In genomic region chr2:85605406-85606115, GRCh38 we compare ENCODE assay signal across 8 cellular contexts. TPM values are rescaled to one million over a fixed set of nuclear protein-coding genes. Genes with fewer than 3 reads are reported as not detected.
DNase-seq lines count a peak whose midpoint lies in the region; FAIRE-seq and TF ChIP-seq lines count a peak whose summit lies in the region.
"Had no signal": no experiment of that assay in that cellular context is flagged by ENCODE, and none has a peak within 500 bp of the region (broad histone marks: within the 10 kb centered on the region; RNA-seq: fewer than 3 reads in every experiment).

No MANE protein-coding gene starts in this region.

- peak overlapping the region; percentile 59 for H3K4me2 ChIP-seq in fibroblast of lung (ENCODE audit: extremely low read depth, insufficient read depth, low read length)
- H3K4me2 ChIP-seq: A549 had no signal

- H3K9me3 ChIP-seq in fibroblast of lung (ENCODE audit: control insufficient read depth, insufficient read depth, low read depth, low read length): no peaks in the 10 kb centered on the region
- H3K9me3 ChIP-seq: A549 had no signal

- H3K36me3 ChIP-seq in fibroblast of lung (ENCODE audit: control insufficient read depth, insufficient read depth, low read length): peaks cover 9% of the 10 kb centered on the region

- H3K79me2 ChIP-seq in fibroblast of lung (ENCODE audit: control insufficient read depth, insufficient read depth, low read length): peaks cover 7% of the 10 kb centered on the region

- peak overlapping the region; percentile 86 for H3K27ac ChIP-seq in fibroblast of lung (ENCODE audit: insufficient read depth, low read length)
- H3K27ac ChIP-seq: A549 had no signal

- no peaks in the 10 kb centered on the region for H4K20me1 ChIP-seq in fibroblast of lung (ENCODE audit: control insufficient read depth, extremely low read depth, insufficient read depth, low read length)

- H2AFZ ChIP-seq in fibroblast of lung (ENCODE audit: low read length): no peak overlapping the region

- no peak for TF ChIP-seq POLR2A in GM12891 (IDR thresholded peaks at IDR 0.05; ENCODE audit: low read depth, low read length)

- no peak overlapping the region for H3K9ac ChIP-seq in fibroblast of lung (ENCODE audit: insufficient read depth, low read length)

- H3K4me3 ChIP-seq in fibroblast of lung (replicated peaks in 1 of 4; ENCODE audit: control extremely low read depth in 1 of 4, insufficient read depth in 1 of 4, low read depth in 3 of 4, low read length in 4 of 4): peak overlapping the region in 1 of 4 experiments; percentile 28
- H3K4me3 ChIP-seq: A549 had no signal

- no peaks in the 10 kb centered on the region for H3K27me3 ChIP-seq in fibroblast of lung (ENCODE audit: control insufficient read depth, insufficient read depth, low read length)

- peaks cover 28% of the 10 kb centered on the region for H3K4me1 ChIP-seq in fibroblast of lung (ENCODE audit: control insufficient read depth, extremely low read depth, insufficient read depth, low read length)

- TF ChIP-seq CTCF in fibroblast of lung (conservative IDR thresholded peaks at IDR 0.05 in 1 of 2, IDR thresholded peaks at IDR 0.05 in 1 of 2; ENCODE audit: low read depth in 1 of 2, low read length in 2 of 2): no peak

- DNase-seq in NCI-H2227 (lab: John Stamatoyannopoulos, UW; ENCODE audit: unreplicated experiment): peak; percentile 55
- DNase-seq in NCI-H2227 treated with DMSO at 0.1 percent for 48 hours (lab: John Stamatoyannopoulos, UW): no peak
- DNase-seq in fibroblast of lung (ENCODE audit: low read depth in 2 of 2): peak; percentile 85 to 97
- DNase-seq in stromal cell of bone marrow (ENCODE audit: low read depth): peak; percentile 51
- no peak for DNase-seq in activated effector memory CD4-positive, alpha-beta T cell treated with anti-CD3 and anti-CD28 coated beads, Interleukin-2, amount 50 U/mL, for 16 hours
- DNase-seq in GM12891 (ENCODE audit: insufficient read length, low spot score): no peak
- DNase-seq: midbrain had no signal

- FAIRE-seq in GM12891 (lab: Jason Lieb, UNC): no peak
- FAIRE-seq: A549 had no signal

TF ChIP-seq in GM12891, 5 proteins besides CTCF, POLR2A, EP300 and RAD21:
- TF ChIP-seq SPI1 (IDR thresholded peaks at IDR 0.05; ENCODE audit: low read depth, low read length) (no peak), PAX5 (IDR thresholded peaks at IDR 0.05; ENCODE audit: insufficient read depth, low read length, severe bottlenecking) (no peak), POU2F2 (IDR thresholded peaks at IDR 0.05; ENCODE audit: low read depth, low read length) (no peak), POLR2AphosphoS5 (IDR thresholded peaks at IDR 0.05; ENCODE audit: low read depth, low read length) (no peak), TAF1 (IDR thresholded peaks at IDR 0.05; ENCODE audit: low read depth, low read length) (no peak)

RNA-seq across cellular contexts. Expression of gene TMEM150A, which starts 3.1 kb away (rescaled TPM):
- total RNA-seq in fibroblast of lung: 11.8 and 13.2 TPM in 2 replicates
- 11.4 and 15.5 TPM in 2 replicates for polyA plus RNA-seq in fibroblast of lung
- 14.8 and 19.3 TPM in 2 replicates for polyA plus RNA-seq in fibroblast of lung (2012)
- 36.1 and 67.5 TPM in 2 replicates for polyA minus RNA-seq in fibroblast of lung (ENCODE audit: low replicate concordance)
- polyA plus RNA-seq in GM12891 (2012; ENCODE audit: low read depth, missing spikeins): 3.0 TPM

RNA-seq across cellular contexts. Expression of gene C2orf68, which starts 6.3 kb away (rescaled TPM):
- total RNA-seq in fibroblast of lung: 16.9 and 26.1 TPM in 2 replicates
- 11.0 and 15.4 TPM in 2 replicates for polyA plus RNA-seq in fibroblast of lung
- 17.2 and 21.7 TPM in 2 replicates for polyA plus RNA-seq in fibroblast of lung (2012)
- 20.2 and 28.7 TPM in 2 replicates for polyA minus RNA-seq in fibroblast of lung (ENCODE audit: low replicate concordance)
- 16.8 TPM for polyA plus RNA-seq in GM12891 (2012; ENCODE audit: low read depth, missing spikeins)

RNA-seq across cellular contexts. Expression of gene RNF181, which starts 10.0 kb away (rescaled TPM):
- 187 and 247 TPM in 2 replicates for total RNA-seq in fibroblast of lung
- 276 and 289 TPM in 2 replicates for polyA plus RNA-seq in fibroblast of lung
- 299 and 322 TPM in 2 replicates for polyA plus RNA-seq in fibroblast of lung (2012)
- 307 and 355 TPM in 2 replicates for polyA minus RNA-seq in fibroblast of lung (ENCODE audit: low replicate concordance)
- polyA plus RNA-seq in GM12891 (2012; ENCODE audit: low read depth, missing spikeins): 243 TPM

RNA-seq across cellular contexts. Expression of gene USP39, which starts 10.4 kb away (rescaled TPM):
- 34.9 and 41.1 TPM in 2 replicates for total RNA-seq in fibroblast of lung
- 53.5 and 63.5 TPM in 2 replicates for polyA plus RNA-seq in fibroblast of lung
- polyA plus RNA-seq in fibroblast of lung (2012): 39.8 and 51.6 TPM in 2 replicates
- polyA minus RNA-seq in fibroblast of lung (ENCODE audit: low replicate concordance): 36.6 and 40.1 TPM in 2 replicates
- polyA plus RNA-seq in GM12891 (2012; ENCODE audit: low read depth, missing spikeins): 41.5 TPM

RNA-seq across cellular contexts. Expression of gene VAMP5, which starts 21.3 kb away (rescaled TPM):
- 45.5 and 69.5 TPM in 2 replicates for total RNA-seq in fibroblast of lung
- 190 and 212 TPM in 2 replicates for polyA plus RNA-seq in fibroblast of lung
- polyA plus RNA-seq in fibroblast of lung (2012): 225 and 294 TPM in 2 replicates
- 129 and 239 TPM in 2 replicates for polyA minus RNA-seq in fibroblast of lung (ENCODE audit: low replicate concordance)
- polyA plus RNA-seq in GM12891 (2012; ENCODE audit: low read depth, missing spikeins): 62.7 TPM

Comparison
In these comparisons a context has a peak if more than half of its experiments do, and no peak if none do; other contexts are left out.
1. DNase-seq: peak in NCI-H2227 (single experiment), fibroblast of lung (2 of 2) and stromal cell of bone marrow (single experiment); none in NCI-H2227 treated with DMSO at 0.1 percent for 48 hours (single experiment), activated effector memory CD4-positive, alpha-beta T cell treated with anti-CD3 and anti-CD28 coated beads, Interleukin-2, amount 50 U/mL, for 16 hours (single experiment) and GM12891 (single experiment).